36 cellular contexts compared by ENCODE assay signal in the genomic region with DNA sequence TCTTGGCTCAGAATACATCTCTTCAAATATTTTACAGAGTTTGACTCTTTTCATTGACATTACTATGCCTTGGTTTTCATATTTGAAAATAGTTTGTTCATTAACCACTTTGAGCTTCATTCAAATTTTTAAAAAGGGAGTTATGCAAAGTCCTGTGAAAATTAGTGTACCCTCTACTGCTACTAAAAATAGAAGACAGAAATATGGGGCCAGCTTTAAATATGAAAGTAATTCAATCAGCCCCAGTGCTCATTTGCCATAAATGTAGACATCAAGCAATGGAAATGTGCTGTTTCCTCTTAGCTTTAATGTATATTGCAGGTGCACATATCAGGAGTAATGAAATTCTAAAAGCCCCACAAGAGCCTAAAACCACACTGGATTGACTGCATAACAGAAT.
"Had no signal": no experiment of that assay in that cellular context is flagged by ENCODE, and none has a peak within 500 bp of the region (broad histone marks: within the 10 kb centered on the region; RNA-seq: fewer than 3 reads in every experiment).

No MANE protein-coding gene starts in this region.

- H3K36me3 ChIP-seq: ascending aorta, cardiac muscle cell had no signal

- H3K27me3 Mint-ChIP-seq: activated B cell treated with CpG ODN at 0.5 μM for 24 hours; activated CD4-positive, alpha-beta memory T cell treated with anti-CD3 and anti-CD28 coated beads for 36 hours; activated CD4-positive, alpha-beta T cell treated with anti-CD3 and anti-CD28 coated beads, Interleukin-2, amount 10 ng/mL, durations not matched to agents 24 days and 14 days; activated CD8-positive, alpha-beta T cell treated with anti-CD3 and anti-CD28 coated beads for 36 hours; activated naive CD4-positive, alpha-beta T cell treated with anti-CD3 and anti-CD28 coated beads, Interleukin-2, amount 10 ng/mL, durations not matched to agents 7 days and 5 days; activated naive CD4-positive, alpha-beta T cell treated with anti-CD3 and anti-CD28 coated beads, Interleukin-2, amount 50 U/mL, for 24 hours; activated naive CD8-positive, alpha-beta T cell; activated naive CD8-positive, alpha-beta T cell treated with anti-CD3 and anti-CD28 coated beads, Interleukin-2, amount 10 ng/mL, durations not matched to agents 7 days and 5 days; activated naive CD8-positive, alpha-beta T cell treated with anti-CD3 and anti-CD28 coated beads, Interleukin-2, amount 50 U/mL, for 24 hours; activated T-helper 17 cell treated with anti-CD3 and anti-CD28 coated beads, Interleukin-2, amount 50 U/mL, for 72 hours; central memory CD8-positive, alpha-beta T cell had no signal

- H3K36me3 Mint-ChIP-seq: activated CD4-positive, alpha-beta memory T cell treated with anti-CD3 and anti-CD28 coated beads for 36 hours; activated naive CD4-positive, alpha-beta T cell treated with anti-CD3 and anti-CD28 coated beads, Interleukin-2, amount 10 ng/mL, durations not matched to agents 7 days and 5 days; activated naive CD4-positive, alpha-beta T cell treated with anti-CD3 and anti-CD28 coated beads, Interleukin-2, amount 50 U/mL, for 24 hours; activated naive CD8-positive, alpha-beta T cell; activated naive CD8-positive, alpha-beta T cell treated with anti-CD3 and anti-CD28 coated beads, Interleukin-2, amount 10 ng/mL, durations not matched to agents 7 days and 5 days; brain had no signal

- DNase-seq: activated B cell treated with CpG ODN at 0.5 μM for 24 hours; activated CD4-positive, alpha-beta memory T cell treated with anti-CD3 and anti-CD28 coated beads for 36 hours; activated CD4-positive, alpha-beta T cell treated with anti-CD3 and anti-CD28 coated beads for 4 hours; activated CD4-positive, alpha-beta T cell treated with anti-CD3 and anti-CD28 coated beads, Interleukin-2, amount 10 ng/mL, durations not matched to agents 24 days and 14 days; activated CD4-positive, alpha-beta T cell treated with anti-CD3 and anti-CD28 coated beads, Interleukin-2, amount 50 U/mL, for 1 hour; activated CD4-positive, alpha-beta T cell treated with anti-CD3 and anti-CD28 coated beads, Interleukin-2, amount 50 U/mL, for 4 hours; activated CD4-positive, CD25-positive, alpha-beta regulatory T cell treated with anti-CD3 and anti-CD28 coated beads, Interleukin-2, amount 50 U/mL, for 72 hours; activated CD8-positive, alpha-beta memory T cell treated with anti-CD3 and anti-CD28 coated beads, Interleukin-2, amount 50 U/mL, for 4 hours; activated CD8-positive, alpha-beta T cell treated with anti-CD3 and anti-CD28 coated beads for 36 hours; activated gamma-delta T cell; activated naive CD4-positive, alpha-beta T cell treated with anti-CD3 and anti-CD28 coated beads, Interleukin-2, amount 10 ng/mL, durations not matched to agents 7 days and 5 days; activated naive CD4-positive, alpha-beta T cell treated with Interleukin-2 at 50 U/mL for 16 hours; activated naive CD8-positive, alpha-beta T cell treated with anti-CD3 and anti-CD28 coated beads, Interleukin-2, amount 10 ng/mL, durations not matched to agents 7 days and 5 days; activated naive CD8-positive, alpha-beta T cell treated with anti-CD3 and anti-CD28 coated beads, Interleukin-2, amount 50 U/mL, for 24 hours; activated T-cell treated with anti-CD3 and anti-CD28 coated beads for 4 hours; activated T-cell treated with anti-CD3 and anti-CD28 coated beads, Interleukin-2, amount 50 U/mL, for 1 hour; activated T-cell treated with anti-CD3 and anti-CD28 coated beads, Interleukin-2, amount 50 U/mL, for 4 hours; activated T-cell treated with anti-CD3 and anti-CD28 coated beads, Interleukin-2, amount 50 U/mL, for 72 hours; amygdala; anterior cingulate cortex; caudate nucleus; cerebellar nuclear complex; T-helper 1 cell; T-helper 2 cell; T-helper 9 cell had no signal

- H3K4me3 ChIP-seq: ascending aorta, cardiac muscle cell had no signal

- H3K4me1 Mint-ChIP-seq: activated B cell treated with CpG ODN at 0.5 μM for 24 hours; activated CD4-positive, alpha-beta T cell treated with anti-CD3 and anti-CD28 coated beads, Interleukin-2, amount 10 ng/mL, durations not matched to agents 24 days and 14 days; activated naive CD4-positive, alpha-beta T cell treated with anti-CD3 and anti-CD28 coated beads, Interleukin-2, amount 10 ng/mL, durations not matched to agents 7 days and 5 days; activated naive CD4-positive, alpha-beta T cell treated with anti-CD3 and anti-CD28 coated beads, Interleukin-2, amount 50 U/mL, for 24 hours; activated naive CD8-positive, alpha-beta T cell treated with anti-CD3 and anti-CD28 coated beads, Interleukin-2, amount 10 ng/mL, durations not matched to agents 7 days and 5 days; activated naive CD8-positive, alpha-beta T cell treated with anti-CD3 and anti-CD28 coated beads, Interleukin-2, amount 50 U/mL, for 24 hours; activated T-helper 17 cell treated with anti-CD3 and anti-CD28 coated beads, Interleukin-2, amount 50 U/mL, for 72 hours; central memory CD8-positive, alpha-beta T cell had no signal

- H3K4me3 Mint-ChIP-seq: activated B cell treated with CpG ODN at 0.5 μM for 24 hours; activated CD4-positive, alpha-beta memory T cell treated with anti-CD3 and anti-CD28 coated beads for 36 hours; activated CD4-positive, alpha-beta T cell treated with anti-CD3 and anti-CD28 coated beads, Interleukin-2, amount 10 ng/mL, durations not matched to agents 24 days and 14 days; activated CD8-positive, alpha-beta T cell treated with anti-CD3 and anti-CD28 coated beads for 36 hours; activated naive CD4-positive, alpha-beta T cell treated with anti-CD3 and anti-CD28 coated beads, Interleukin-2, amount 10 ng/mL, durations not matched to agents 7 days and 5 days; activated naive CD4-positive, alpha-beta T cell treated with anti-CD3 and anti-CD28 coated beads, Interleukin-2, amount 50 U/mL, for 24 hours; activated naive CD8-positive, alpha-beta T cell; activated naive CD8-positive, alpha-beta T cell treated with anti-CD3 and anti-CD28 coated beads, Interleukin-2, amount 10 ng/mL, durations not matched to agents 7 days and 5 days; activated naive CD8-positive, alpha-beta T cell treated with anti-CD3 and anti-CD28 coated beads, Interleukin-2, amount 50 U/mL, for 24 hours; activated T-cell treated with anti-CD3 and anti-CD28 coated beads, Interleukin-2, amount 50 U/mL, for 4 hours; activated T-cell treated with anti-CD3 and anti-CD28 coated beads, Interleukin-2, amount 50 U/mL, for 72 hours; activated T-helper 1 cell treated with anti-CD3 and anti-CD28 coated beads, Interleukin-12 subunit alpha, Interleukin-12 subunit beta, Interleukin-2, Interleukin-4 antibody, amounts not matched to agents 30 ng/mL and 10 ng/mL and 1 ng/mL, durations not matched to agents 14 hours and 24 hours and 36 hours; activated T-helper 17 cell treated with anti-CD3 and anti-CD28 coated beads, Interleukin-2, amount 50 U/mL, for 72 hours; brain; central memory CD8-positive, alpha-beta T cell; T-helper 1 cell treated with Interleukin-12 subunit alpha and Interleukin-12 subunit beta and Interleukin-4 antibody, amounts not matched to agents 30 μg/mL and 1 μg/mL, for 36 hours; T-helper 2 cell treated with Interferon-gamma antibody and Interleukin-4, amounts not matched to agents 5 μg/mL and 100 μg/mL, for 36 hours had no signal

- H3K27me3 ChIP-seq: ascending aorta, cardiac muscle cell had no signal

- H3K27ac Mint-ChIP-seq: activated B cell treated with CpG ODN at 0.5 μM for 24 hours; activated CD4-positive, alpha-beta memory T cell treated with anti-CD3 and anti-CD28 coated beads for 36 hours; activated CD4-positive, alpha-beta T cell treated with anti-CD3 and anti-CD28 coated beads, Interleukin-2, amount 10 ng/mL, durations not matched to agents 24 days and 14 days; activated CD8-positive, alpha-beta T cell treated with anti-CD3 and anti-CD28 coated beads for 36 hours; activated naive CD4-positive, alpha-beta T cell treated with anti-CD3 and anti-CD28 coated beads, Interleukin-2, amount 10 ng/mL, durations not matched to agents 7 days and 5 days; activated naive CD4-positive, alpha-beta T cell treated with anti-CD3 and anti-CD28 coated beads, Interleukin-2, amount 50 U/mL, for 24 hours; activated naive CD8-positive, alpha-beta T cell; activated naive CD8-positive, alpha-beta T cell treated with anti-CD3 and anti-CD28 coated beads, Interleukin-2, amount 10 ng/mL, durations not matched to agents 7 days and 5 days; activated naive CD8-positive, alpha-beta T cell treated with anti-CD3 and anti-CD28 coated beads, Interleukin-2, amount 50 U/mL, for 24 hours; activated T-cell treated with anti-CD3 and anti-CD28 coated beads, Interleukin-2, amount 50 U/mL, for 72 hours; activated T-helper 1 cell treated with anti-CD3 and anti-CD28 coated beads, Interleukin-12 subunit alpha, Interleukin-12 subunit beta, Interleukin-2, Interleukin-4 antibody, amounts not matched to agents 30 ng/mL and 10 ng/mL and 1 ng/mL, durations not matched to agents 14 hours and 24 hours and 36 hours; activated T-helper 17 cell treated with anti-CD3 and anti-CD28 coated beads, Interleukin-2, amount 50 U/mL, for 72 hours; brain; T-helper 1 cell treated with Interleukin-12 subunit alpha and Interleukin-12 subunit beta and Interleukin-4 antibody, amounts not matched to agents 30 μg/mL and 1 μg/mL, for 36 hours; T-helper 2 cell treated with Interferon-gamma antibody and Interleukin-4, amounts not matched to agents 5 μg/mL and 100 μg/mL, for 36 hours had no signal

- ATAC-seq: activated CD8-positive, alpha-beta T cell treated with anti-CD3 and anti-CD28 coated beads for 36 hours; activated naive CD8-positive, alpha-beta T cell treated with anti-CD3 and anti-CD28 coated beads, Interleukin-2, amount 50 U/mL, for 24 hours; activated T-cell treated with anti-CD3 and anti-CD28 coated beads, Interleukin-2, amount 50 U/mL, for 4 hours; activated T-cell treated with anti-CD3 and anti-CD28 coated beads, Interleukin-2, amount 50 U/mL, for 72 hours; activated T-helper 17 cell treated with anti-CD3 and anti-CD28 coated beads, Interleukin-2, amount 50 U/mL, for 72 hours had no signal

- H3K27ac ChIP-seq: ascending aorta, cardiac muscle cell, VCaP had no signal
